ENCODE assay signal across 20 cellular contexts in the genomic region with DNA sequence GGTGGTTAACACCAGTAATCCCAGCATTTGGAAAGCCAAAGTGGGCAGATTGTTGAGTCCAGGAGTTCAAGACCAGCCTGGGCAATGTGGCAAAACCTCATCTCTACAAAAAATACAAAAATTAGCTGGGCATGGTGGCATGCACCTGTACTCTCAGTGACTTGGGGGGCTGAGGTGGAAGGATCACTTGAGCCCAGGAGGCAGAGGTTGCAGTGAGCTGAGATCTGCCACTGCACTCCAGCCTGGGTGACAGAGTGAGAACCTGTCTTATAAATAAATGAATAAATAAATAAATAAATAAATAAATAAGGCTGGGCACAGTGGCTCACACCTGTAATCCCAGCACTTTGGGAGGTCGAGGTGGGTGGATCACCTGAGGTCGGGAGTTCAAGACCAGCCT. TPM values are rescaled to one million over a fixed set of nuclear protein-coding genes. Genes with fewer than 3 reads are reported as not detected.
"Had no signal": no experiment of that assay in that cellular context is flagged by ENCODE, and none has a peak within 500 bp of the region (broad histone marks: within the 10 kb centered on the region; RNA-seq: fewer than 3 reads in every experiment).

No MANE protein-coding gene starts in this region.

RNA-seq across cellular contexts. Expression of a gene that starts 6.1 kb away (rescaled TPM):
- total RNA-seq: heart left ventricle, kidney, left colon, left ventricle myocardium inferior, lower leg skin, lung microvascular endothelial cell, natural killer cell, omental fat pad, pancreas, pulmonary artery endothelial cell, renal cortical epithelial cell, right atrium auricular region, right lobe of liver, skeletal muscle tissue, smooth muscle cell, subcutaneous adipose tissue, suprapubic skin, thoracic aorta had no signal
- polyA plus RNA-seq: heart left ventricle, immature natural killer cell, neural cell, pancreas, smooth muscle cell had no signal

RNA-seq across cellular contexts. Expression of a gene that starts 21.9 kb away (rescaled TPM):
- total RNA-seq: heart left ventricle, kidney, left colon, left ventricle myocardium inferior, lower leg skin, lung microvascular endothelial cell, natural killer cell, omental fat pad, pancreas, pulmonary artery endothelial cell, renal cortical epithelial cell, right atrium auricular region, right lobe of liver, skeletal muscle tissue, smooth muscle cell, subcutaneous adipose tissue, suprapubic skin, thoracic aorta had no signal
- polyA plus RNA-seq: heart left ventricle, immature natural killer cell, neural cell, pancreas, smooth muscle cell had no signal

RNA-seq across cellular contexts. Expression of a gene that starts 30.8 kb away (rescaled TPM):
- total RNA-seq: heart left ventricle, kidney, left colon, left ventricle myocardium inferior, lower leg skin, lung microvascular endothelial cell, natural killer cell, omental fat pad, pancreas, pulmonary artery endothelial cell, renal cortical epithelial cell, right atrium auricular region, right lobe of liver, skeletal muscle tissue, smooth muscle cell, subcutaneous adipose tissue, suprapubic skin, thoracic aorta had no signal
- polyA plus RNA-seq: heart left ventricle, immature natural killer cell, neural cell, pancreas, smooth muscle cell had no signal

RNA-seq across cellular contexts. Expression of a gene that starts 52.9 kb away (rescaled TPM):
- total RNA-seq: heart left ventricle, kidney, left colon, left ventricle myocardium inferior, lower leg skin, lung microvascular endothelial cell, natural killer cell, omental fat pad, pancreas, pulmonary artery endothelial cell, renal cortical epithelial cell, right atrium auricular region, skeletal muscle tissue, smooth muscle cell, subcutaneous adipose tissue, suprapubic skin, thoracic aorta had no signal
- polyA plus RNA-seq: heart left ventricle, immature natural killer cell, neural cell, pancreas, smooth muscle cell had no signal
